Comparison of ENCODE assay signal across 2 cellular contexts in the genomic region with DNA sequence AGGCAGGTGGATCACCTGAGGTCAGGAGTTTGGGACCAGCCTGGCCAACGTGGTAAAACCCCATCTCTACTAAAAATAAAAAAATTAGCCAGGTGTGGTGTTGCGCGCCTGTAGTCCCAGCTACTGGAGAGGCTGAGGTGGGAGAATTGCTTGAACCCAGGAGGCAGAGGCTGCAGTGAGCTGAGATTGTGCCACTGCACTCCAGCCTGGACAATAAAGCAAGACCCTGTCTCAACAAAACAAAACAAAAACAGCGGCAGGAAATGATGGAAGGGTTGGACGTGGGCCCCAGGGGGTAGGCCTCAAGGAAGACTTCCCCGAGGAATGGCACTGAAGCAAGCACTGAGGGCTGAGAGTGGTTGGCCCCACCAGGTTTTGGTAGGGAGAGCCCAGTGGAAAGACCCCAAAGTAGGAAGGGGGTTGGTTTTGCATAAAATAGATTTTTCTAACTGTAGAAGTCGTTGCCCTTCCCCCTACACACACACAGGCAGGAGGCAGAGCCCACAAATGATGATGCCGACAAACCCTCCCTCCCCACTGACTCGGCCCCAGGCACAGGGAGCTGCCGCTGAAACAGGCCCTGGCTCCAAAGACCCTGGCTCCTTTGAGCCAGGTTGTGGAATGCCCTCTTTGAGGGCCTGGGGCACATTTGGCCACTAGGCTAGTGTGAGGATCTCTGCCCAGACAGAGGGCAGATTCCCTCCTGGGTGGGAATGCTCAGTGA.
TF ChIP-seq lines count a peak whose summit lies in the region.

No MANE protein-coding gene starts in this region.

TF ChIP-seq in SK-N-SH, 30 proteins besides CTCF, POLR2A, EP300 and RAD21 (continued from another document):
- TF ChIP-seq, protein P1, sequence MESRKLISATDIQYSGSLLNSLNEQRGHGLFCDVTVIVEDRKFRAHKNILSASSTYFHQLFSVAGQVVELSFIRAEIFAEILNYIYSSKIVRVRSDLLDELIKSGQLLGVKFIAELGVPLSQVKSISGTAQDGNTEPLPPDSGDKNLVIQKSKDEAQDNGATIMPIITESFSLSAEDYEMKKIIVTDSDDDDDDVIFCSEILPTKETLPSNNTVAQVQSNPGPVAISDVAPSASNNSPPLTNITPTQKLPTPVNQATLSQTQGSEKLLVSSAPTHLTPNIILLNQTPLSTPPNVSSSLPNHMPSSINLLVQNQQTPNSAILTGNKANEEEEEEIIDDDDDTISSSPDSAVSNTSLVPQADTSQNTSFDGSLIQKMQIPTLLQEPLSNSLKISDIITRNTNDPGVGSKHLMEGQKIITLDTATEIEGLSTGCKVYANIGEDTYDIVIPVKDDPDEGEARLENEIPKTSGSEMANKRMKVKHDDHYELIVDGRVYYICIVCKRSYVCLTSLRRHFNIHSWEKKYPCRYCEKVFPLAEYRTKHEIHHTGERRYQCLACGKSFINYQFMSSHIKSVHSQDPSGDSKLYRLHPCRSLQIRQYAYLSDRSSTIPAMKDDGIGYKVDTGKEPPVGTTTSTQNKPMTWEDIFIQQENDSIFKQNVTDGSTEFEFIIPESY (IDR thresholded peaks at IDR 0.05; ENCODE audit: borderline replicate concordance, low read depth), result no peak
- no peak for TF ChIP-seq GABPA (IDR thresholded peaks at IDR 0.05; ENCODE audit: low read depth)
- TF ChIP-seq, protein P2, sequence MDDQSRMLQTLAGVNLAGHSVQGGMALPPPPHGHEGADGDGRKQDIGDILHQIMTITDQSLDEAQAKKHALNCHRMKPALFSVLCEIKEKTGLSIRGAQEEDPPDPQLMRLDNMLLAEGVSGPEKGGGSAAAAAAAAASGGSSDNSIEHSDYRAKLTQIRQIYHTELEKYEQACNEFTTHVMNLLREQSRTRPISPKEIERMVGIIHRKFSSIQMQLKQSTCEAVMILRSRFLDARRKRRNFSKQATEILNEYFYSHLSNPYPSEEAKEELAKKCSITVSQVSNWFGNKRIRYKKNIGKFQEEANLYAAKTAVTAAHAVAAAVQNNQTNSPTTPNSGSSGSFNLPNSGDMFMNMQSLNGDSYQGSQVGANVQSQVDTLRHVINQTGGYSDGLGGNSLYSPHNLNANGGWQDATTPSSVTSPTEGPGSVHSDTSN (IDR thresholded peaks at IDR 0.05), result no peak
- no peak for TF ChIP-seq YY1 (IDR thresholded peaks at IDR 0.05; ENCODE audit: low read depth)
- no peak for TF ChIP-seq NRF1 (IDR thresholded peaks at IDR 0.05; ENCODE audit: low read depth, low read length)
- TF ChIP-seq JUND (IDR thresholded peaks at IDR 0.05), result no peak

TF ChIP-seq in SK-N-SH treated with all-trans-retinoic acid at 6 μM for 48 hours, 23 proteins besides CTCF, POLR2A, EP300 and RAD21 (continued from another document):
- TF ChIP-seq OSR1 (CRISPR knock-in tag; IDR thresholded peaks at IDR 0.05), result no peak
- TF ChIP-seq, protein P3, sequence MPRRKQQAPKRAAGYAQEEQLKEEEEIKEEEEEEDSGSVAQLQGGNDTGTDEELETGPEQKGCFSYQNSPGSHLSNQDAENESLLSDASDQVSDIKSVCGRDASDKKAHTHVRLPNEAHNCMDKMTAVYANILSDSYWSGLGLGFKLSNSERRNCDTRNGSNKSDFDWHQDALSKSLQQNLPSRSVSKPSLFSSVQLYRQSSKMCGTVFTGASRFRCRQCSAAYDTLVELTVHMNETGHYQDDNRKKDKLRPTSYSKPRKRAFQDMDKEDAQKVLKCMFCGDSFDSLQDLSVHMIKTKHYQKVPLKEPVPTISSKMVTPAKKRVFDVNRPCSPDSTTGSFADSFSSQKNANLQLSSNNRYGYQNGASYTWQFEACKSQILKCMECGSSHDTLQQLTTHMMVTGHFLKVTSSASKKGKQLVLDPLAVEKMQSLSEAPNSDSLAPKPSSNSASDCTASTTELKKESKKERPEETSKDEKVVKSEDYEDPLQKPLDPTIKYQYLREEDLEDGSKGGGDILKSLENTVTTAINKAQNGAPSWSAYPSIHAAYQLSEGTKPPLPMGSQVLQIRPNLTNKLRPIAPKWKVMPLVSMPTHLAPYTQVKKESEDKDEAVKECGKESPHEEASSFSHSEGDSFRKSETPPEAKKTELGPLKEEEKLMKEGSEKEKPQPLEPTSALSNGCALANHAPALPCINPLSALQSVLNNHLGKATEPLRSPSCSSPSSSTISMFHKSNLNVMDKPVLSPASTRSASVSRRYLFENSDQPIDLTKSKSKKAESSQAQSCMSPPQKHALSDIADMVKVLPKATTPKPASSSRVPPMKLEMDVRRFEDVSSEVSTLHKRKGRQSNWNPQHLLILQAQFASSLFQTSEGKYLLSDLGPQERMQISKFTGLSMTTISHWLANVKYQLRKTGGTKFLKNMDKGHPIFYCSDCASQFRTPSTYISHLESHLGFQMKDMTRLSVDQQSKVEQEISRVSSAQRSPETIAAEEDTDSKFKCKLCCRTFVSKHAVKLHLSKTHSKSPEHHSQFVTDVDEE (CRISPR knock-in tag; IDR thresholded peaks at IDR 0.05), result no peak
